In the genomic region with DNA sequence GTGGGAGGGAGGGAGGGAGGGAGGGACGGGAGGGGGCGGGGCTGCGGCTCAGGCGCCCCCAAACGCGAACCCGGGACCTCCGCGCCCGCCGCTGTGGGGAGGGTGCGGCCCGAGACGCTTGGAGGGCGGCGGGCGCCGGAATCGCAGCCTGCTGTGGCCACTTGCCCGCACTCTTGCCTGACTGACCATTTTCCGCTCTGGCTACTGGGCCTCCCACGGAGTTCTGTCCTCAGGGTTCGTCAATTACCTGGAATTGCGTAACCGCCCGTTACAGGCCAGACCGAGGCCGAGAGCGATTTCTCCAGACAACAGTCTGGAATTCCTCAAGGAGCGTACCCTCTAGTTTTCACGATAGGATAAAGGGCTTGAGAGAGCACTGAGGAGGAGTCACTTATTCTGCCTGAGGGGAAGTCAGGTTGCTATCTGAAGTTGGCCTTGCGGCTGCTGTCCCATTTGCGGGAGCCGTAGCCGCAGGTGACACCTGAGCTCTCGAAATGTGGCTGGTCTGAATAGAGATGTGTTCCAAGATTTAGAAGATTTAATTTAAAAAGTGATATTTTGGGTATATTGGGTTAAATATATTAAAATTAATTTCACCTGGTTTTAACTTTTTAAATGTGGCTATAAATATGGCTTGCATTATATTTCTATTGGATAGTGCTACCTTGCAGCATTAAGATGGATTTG, we compare ENCODE assay signal across 8 cellular contexts. TPM values are rescaled to one million over a fixed set of nuclear protein-coding genes. Genes with fewer than 3 reads are reported as not detected.
DNase-seq lines count a peak whose midpoint lies in the region; ATAC-seq and TF ChIP-seq lines count a peak whose summit lies in the region.

No MANE protein-coding gene starts in this region.

- peak overlapping the region; percentile 81 for H3K4me2 ChIP-seq in MM.1S (ENCODE audit: low read depth, low read length)

- 0 out of 2 replicates have a peak, but pooled peaks cover 17% of the 10 kb centered on the region for H3F3A ChIP-seq in MM.1S (ENCODE audit: insufficient read depth, low read length)

- peaks cover 20% of the 10 kb centered on the region for H3K4me1 Mint-ChIP-seq in activated CD8-positive, alpha-beta T cell treated with anti-CD3 and anti-CD28 coated beads, Interleukin-2, amount 10 ng/mL, durations not matched to agents 7 days and 5 days (ENCODE audit: low read depth)

- peak overlapping the region; percentile 58; the same call in 1 of the 2 replicates for H3K9ac ChIP-seq in MM.1S (ENCODE audit: low read length)

- TF ChIP-seq CTCF in MM.1S (IDR thresholded peaks at IDR 0.05; ENCODE audit: low read length) (no peak), cardiac muscle cell (IDR thresholded peaks at IDR 0.05; ENCODE audit: low read depth, low read length) (no peak)

- H3K36me3 ChIP-seq in HAP-1 (replicated peaks) (no peaks in the 10 kb centered on the region), MM.1S (replicated peaks; ENCODE audit: insufficient read depth, low read length) (no peaks in the 10 kb centered on the region), cardiac muscle cell (peaks cover 8% of the 10 kb centered on the region)

- in situ Hi-C loops in HAP-1 (cut with MboI; ENCODE audit: low sequenced_read_pairs) = no loop called here

- H3K9me3 ChIP-seq in HAP-1 = no peaks in the 10 kb centered on the region
- no peaks in the 10 kb centered on the region for H3K9me3 ChIP-seq in MM.1S (replicated peaks; ENCODE audit: insufficient read depth, low read length)
- H3K9me3 ChIP-seq in cardiac muscle cell (ENCODE audit: low read depth) = no peaks in the 10 kb centered on the region

- POLR2A ChIA-PET in activated CD8-positive, alpha-beta T cell treated with anti-CD3 and anti-CD28 coated beads, Interleukin-2, amount 10 ng/mL, durations not matched to agents 7 days and 5 days (lab: Charles Lee) = no interaction called here

- H4K20me1 ChIP-seq in MM.1S (ENCODE audit: insufficient read depth, low read length) = no peaks in the 10 kb centered on the region

- peaks cover 8% of the 10 kb centered on the region; the same call in 1 of the 2 replicates for H3K4me1 ChIP-seq in HAP-1
- no peaks in the 10 kb centered on the region; the same call in 1 of the 2 replicates for H3K4me1 ChIP-seq in MM.1S (ENCODE audit: low read length)
- no peaks in the 10 kb centered on the region for H3K4me1 ChIP-seq in cardiac muscle cell (ENCODE audit: low read depth)

- DNase-seq in SIG-M5 treated with dmso at 0.1 percent for 504 hours (lab: John Stamatoyannopoulos, UW; ENCODE audit: unreplicated experiment) = peak; percentile 61
- DNase-seq in SIG-M5 (lab: John Stamatoyannopoulos, UW) = no peak
- peak in 1 of 2 experiments; percentile 28 for DNase-seq in HAP-1 (ENCODE audit: low spot score in 2 of 2)
- DNase-seq in MM.1S = peak; percentile 29
- no peak for DNase-seq in activated CD8-positive, alpha-beta T cell treated with anti-CD3 and anti-CD28 coated beads, Interleukin-2, amount 10 ng/mL, durations not matched to agents 7 days and 5 days
- peak; percentile 72 to 95 for DNase-seq in cardiac muscle cell (ENCODE audit: low read depth in 1 of 2, low spot score in 1 of 2)
- peak; percentile 59 for DNase-seq in pons (ENCODE audit: low spot score)
- no peak for DNase-seq in stimulated activated CD4-positive, alpha-beta T cell treated with anti-CD3 and anti-CD28 coated beads, Interleukin-12 subunit alpha, Interleukin-12 subunit beta, amount 100 ng/mL, for 4 hours

- H3K27ac Mint-ChIP-seq in activated CD8-positive, alpha-beta T cell treated with anti-CD3 and anti-CD28 coated beads, Interleukin-2, amount 10 ng/mL, durations not matched to agents 7 days and 5 days = peak overlapping the region; percentile 74

- peak overlapping the region; percentile 91 for H2AFZ ChIP-seq in MM.1S (ENCODE audit: low read length)

- no peaks in the 10 kb centered on the region for H3K9me3 Mint-ChIP-seq in activated CD8-positive, alpha-beta T cell treated with anti-CD3 and anti-CD28 coated beads, Interleukin-2, amount 10 ng/mL, durations not matched to agents 7 days and 5 days (ENCODE audit: insufficient read depth)

- H3K79me2 ChIP-seq in MM.1S (ENCODE audit: low read length) = no peaks in the 10 kb centered on the region

- H3K27me3 ChIP-seq in HAP-1 (ENCODE audit: low read depth) (no peaks in the 10 kb centered on the region), MM.1S (replicated peaks; ENCODE audit: insufficient read depth, low read length) (no peaks in the 10 kb centered on the region), cardiac muscle cell (peaks cover 15% of the 10 kb centered on the region)

- peaks cover 3% of the 10 kb centered on the region for H3K27me3 Mint-ChIP-seq in activated CD8-positive, alpha-beta T cell treated with anti-CD3 and anti-CD28 coated beads, Interleukin-2, amount 10 ng/mL, durations not matched to agents 7 days and 5 days (ENCODE audit: low read depth)

- peaks cover 27% of the 10 kb centered on the region for H3K36me3 Mint-ChIP-seq in activated CD8-positive, alpha-beta T cell treated with anti-CD3 and anti-CD28 coated beads, Interleukin-2, amount 10 ng/mL, durations not matched to agents 7 days and 5 days (ENCODE audit: low read depth)

- peak overlapping the region; percentile 5; the same call in 1 of the 2 replicates for H3K27ac ChIP-seq in MM.1S (ENCODE audit: low read length)
- H3K27ac ChIP-seq in cardiac muscle cell = peak overlapping the region; percentile 72

- peak overlapping the region; percentile 77 for H3K4me3 Mint-ChIP-seq in activated CD8-positive, alpha-beta T cell treated with anti-CD3 and anti-CD28 coated beads, Interleukin-2, amount 10 ng/mL, durations not matched to agents 7 days and 5 days

- peak overlapping the region; percentile 66 for H3K4me3 ChIP-seq in HAP-1
- peak overlapping the region; percentile 73 for H3K4me3 ChIP-seq in MM.1S (ENCODE audit: low read length)
- peak overlapping the region; percentile 55 for H3K4me3 ChIP-seq in cardiac muscle cell

- ATAC-seq in activated CD8-positive, alpha-beta T cell treated with anti-CD3 and anti-CD28 coated beads, Interleukin-2, amount 10 ng/mL, durations not matched to agents 7 days and 5 days = no peak

- CTCF ChIA-PET in activated CD8-positive, alpha-beta T cell treated with anti-CD3 and anti-CD28 coated beads, Interleukin-2, amount 10 ng/mL, durations not matched to agents 7 days and 5 days (lab: Charles Lee) = no interaction called here

- no peaks in the 10 kb centered on the region for H3K9me2 ChIP-seq in MM.1S (replicated peaks; ENCODE audit: insufficient read depth, low read length)

RNA-seq across cellular contexts. Expression of a gene that starts 0.4 kb away (rescaled TPM):
- 10 to 100 TPM; 10.6 to 14.1 TPM for total RNA-seq in activated CD8-positive, alpha-beta T cell treated with anti-CD3 and anti-CD28 coated beads, Interleukin-2, amount 10 ng/mL, durations not matched to agents 7 days and 5 days
- 12.5 and 14.7 TPM in 2 replicates for total RNA-seq in cardiac muscle cell
- polyA plus RNA-seq in cardiac muscle cell = 5.3 and 11.1 TPM in 2 replicates

Comparison
In these comparisons a context has a peak if more than half of its experiments do, and no peak if none do; other contexts are left out.
1. DNase-seq: peak in SIG-M5 treated with dmso at 0.1 percent for 504 hours (single experiment), MM.1S (single experiment), cardiac muscle cell (2 of 2) and pons (single experiment); none in SIG-M5 (single experiment), activated CD8-positive, alpha-beta T cell treated with anti-CD3 and anti-CD28 coated beads, Interleukin-2, amount 10 ng/mL, durations not matched to agents 7 days and 5 days (single experiment) and stimulated activated CD4-positive, alpha-beta T cell treated with anti-CD3 and anti-CD28 coated beads, Interleukin-12 subunit alpha, Interleukin-12 subunit beta, amount 100 ng/mL, for 4 hours (single experiment).
2. Peak in every context shown above with its lines, with median percentiles within 50 percentile points of each other: H3K4me3 ChIP-seq.